8 cellular contexts compared by ENCODE assay signal in genomic region chr16:71894921-71895678, GRCh38. TPM values are rescaled to one million over a fixed set of nuclear protein-coding genes. Genes with fewer than 3 reads are reported as not detected.
DNase-seq lines count a peak whose midpoint lies in the region; ATAC-seq, FAIRE-seq and TF ChIP-seq lines count a peak whose summit lies in the region.

Gene IST1, plus strand, starts transcription at chr16:71895531. Its CDS starts 20,110 bp downstream, at chr16:71915641.

- peak within 1 kb of the TSS; percentile 79 to 95 for H3K4me3 ChIP-seq in kidney (ENCODE audit: low read length in 2 of 2)

- H3K36me3 ChIP-seq in kidney (ENCODE audit: control insufficient read depth in 1 of 2, insufficient read depth in 2 of 2, low read length in 2 of 2), result no peaks in the 10 kb centered on the region

- intact Hi-C loops in kidney (cut with DNase I), result no loop called here

- no peaks in the 10 kb centered on the region for H3K4me1 ChIP-seq in kidney (ENCODE audit: control insufficient read depth in 1 of 2, insufficient read depth in 1 of 2, low read depth in 1 of 2, low read length in 2 of 2)

- FAIRE-seq in kidney (lab: Jason Lieb, UNC), result no peak

- peak; percentile 99 for DNase-seq in AG09319 (ENCODE audit: extremely low read depth, low read depth)
- DNase-seq in NCI-H446 treated with DMSO at 0.1 percent for 48 hours (lab: John Stamatoyannopoulos, UW), result peak; percentile 80
- DNase-seq in activated CD4-positive, CD25-positive, alpha-beta regulatory T cell treated with anti-CD3 and anti-CD28 coated beads, Interleukin-2, amount 50 U/mL, for 72 hours, result peak; percentile 95
- peak; percentile 16 to 88 for DNase-seq in cerebellar nuclear complex (lab: John Stamatoyannopoulos, UW)
- DNase-seq in kidney, result peak; percentile 99
- peak; percentile 99 for DNase-seq in stimulated activated CD4-positive, alpha-beta T cell treated with anti-CD3 and anti-CD28 coated beads, Interleukin-15, amount 100 ng/mL, for 24 hours

- peak; percentile 79 for ATAC-seq in GM19023 (IDR thresholded peaks at IDR 0.05; ENCODE audit: unreplicated experiment)
- peak; percentile 82 for ATAC-seq in HG03280 (IDR thresholded peaks at IDR 0.05; ENCODE audit: unreplicated experiment)

- no peaks in the 10 kb centered on the region for H3K9me3 ChIP-seq in kidney (ENCODE audit: control insufficient read depth in 1 of 2, low read length in 2 of 2)

- H3K27ac ChIP-seq in kidney (ENCODE audit: low read depth in 2 of 2, low read length in 2 of 2), result peak within 1 kb of the TSS; percentile 97 to 99

- peak within 1 kb of the TSS; percentile 98 to 99 for H3K9ac ChIP-seq in kidney (ENCODE audit: low read length in 2 of 2)

- TF ChIP-seq CTCF in AG09319 (IDR thresholded peaks at IDR 0.05; ENCODE audit: low read depth, low read length) (no peak), kidney (IDR thresholded peaks at IDR 0.05; ENCODE audit: borderline replicate concordance, extremely low read depth, insufficient read depth) (no peak)

RNA-seq across cellular contexts. Expression of gene IST1, which starts in this region (rescaled TPM):
- total RNA-seq in kidney, result 220 TPM
- polyA plus RNA-seq in kidney (ENCODE audit: insufficient read depth, low read depth, low replicate concordance), result 138 TPM

Comparison
In these comparisons a context has a peak if more than half of its experiments do, and no peak if none do; other contexts are left out.
1. Peak in every context shown above with its lines: DNase-seq, ATAC-seq, H3K4me3 ChIP-seq and H3K27ac ChIP-seq.